In the genomic region with DNA sequence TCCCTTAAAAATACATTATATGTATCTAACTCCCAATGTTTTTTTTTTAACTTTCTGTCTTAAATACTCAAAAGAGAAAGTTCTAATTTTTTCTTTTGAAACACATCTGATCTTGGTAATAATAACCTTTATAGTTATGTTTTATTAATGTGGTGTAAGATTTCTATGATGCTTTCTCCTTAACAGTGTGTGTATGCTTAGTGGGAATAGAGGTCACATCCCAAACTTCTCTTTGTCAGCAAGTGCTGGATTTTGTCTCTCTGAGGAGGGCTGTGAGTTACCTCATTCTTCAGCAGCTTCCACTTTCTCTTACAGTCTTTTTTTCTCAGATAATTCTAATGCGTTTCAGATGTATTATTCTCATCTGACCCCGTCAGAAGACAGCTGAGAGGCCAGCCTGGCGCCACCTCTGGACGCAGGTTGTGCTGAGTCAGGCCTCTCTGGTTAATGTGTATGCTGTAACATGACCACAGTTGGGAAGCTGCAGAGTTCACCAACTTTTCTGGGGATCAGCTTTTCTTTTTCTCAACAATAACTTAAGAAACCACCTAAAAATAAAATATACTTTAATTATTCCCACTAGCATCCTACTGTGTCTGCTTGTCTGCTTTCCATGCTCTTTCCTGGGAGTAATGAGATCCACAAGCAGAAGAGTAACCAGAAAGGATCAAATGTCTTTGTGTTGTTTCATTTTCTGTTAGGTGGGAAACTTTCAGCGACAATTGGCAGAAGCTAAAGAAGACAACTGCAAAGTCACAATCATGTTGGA, we compare ENCODE assay signal across 9 cellular contexts.
A peak's percentile ranks its signal among the peaks of the same experiment; 100 is the strongest.
DNase-seq lines count a peak whose midpoint lies in the region; ATAC-seq, FAIRE-seq and TF ChIP-seq lines count a peak whose summit lies in the region.
"Had no signal": no experiment of that assay in that cellular context is flagged by ENCODE, and none has a peak within 500 bp of the region (broad histone marks: within the 10 kb centered on the region; RNA-seq: fewer than 3 reads in every experiment).

No MANE protein-coding gene starts in this region.

- H3K79me1 ChIP-seq in neuronal stem cell (ENCODE audit: low read depth, low read length) = no peaks in the 10 kb centered on the region

- no peaks in the 10 kb centered on the region for H3K27me3 ChIP-seq in neuronal stem cell (ENCODE audit: control insufficient read depth in 3 of 3, insufficient read depth in 3 of 3, low read depth in 1 of 3, low read length in 3 of 3)
- no peaks in the 10 kb centered on the region for H3K27me3 ChIP-seq in spleen (replicated peaks in 1 of 7)
- H3K27me3 ChIP-seq: breast epithelium had no signal

- H2AFZ ChIP-seq in neuronal stem cell (ENCODE audit: low read length) = peak overlapping the region; percentile 36

- TF ChIP-seq CTCF in GM13976 (IDR thresholded peaks at IDR 0.05; ENCODE audit: borderline replicate concordance, control extremely low read depth, extremely low read depth, insufficient read depth, missing control alignments) (peak; percentile 6), cardiac fibroblast (IDR thresholded peaks at IDR 0.05; ENCODE audit: low read depth, low read length) (peak; percentile 24), spleen (IDR thresholded peaks at IDR 0.05 in 8 of 11, conservative IDR thresholded peaks at IDR 0.05 in 3 of 11) (no peak)

- in situ Hi-C loops in GM13976 (cut with MboI; ENCODE audit: low sequenced_read_pairs, unreplicated experiment) = no loop called here

- CTCF ChIA-PET in activated CD4-positive, alpha-beta T cell treated with anti-CD3 and anti-CD28 coated beads, Interleukin-2, amount 10 ng/mL, durations not matched to agents 7 days and 5 days (lab: Charles Lee) = interaction anchor here (1.4 kb wide), 1 partner anchor 10 kb away, joined by 4 read pairs; no protein-coding TSS in a partner anchor

- no peak overlapping the region for H3K4me2 ChIP-seq in neuronal stem cell (ENCODE audit: insufficient read depth, low read length, poor library complexity, severe bottlenecking)

- H3K4me3 ChIP-seq in cardiac fibroblast (replicated peaks in 1 of 2; ENCODE audit: low read depth in 2 of 2, low read length in 2 of 2) (no peak overlapping the region), neuronal stem cell (ENCODE audit: low read length in 2 of 2) (no peak overlapping the region), spleen (no peak overlapping the region)
- H3K4me3 ChIP-seq: breast epithelium had no signal

- FAIRE-seq in GM12891 (lab: Jason Lieb, UNC) = no peak

- WGBS in neuronal stem cell (ENCODE audit: extremely low coverage in 2 of 2, insufficient read length in 2 of 2, insufficient replicate concordance in 1 of 2), 2 donors = no CpG with 5 or more reads among the region's 5 CpGs
- 46 to 65% (median 55%) methylated on average over 5 of the region's 5 CpGs for WGBS in spleen, 5 donors

- no peak overlapping the region for H2BK5ac ChIP-seq in neuronal stem cell (ENCODE audit: low read length)

- H3K4me3 Mint-ChIP-seq in activated CD4-positive, alpha-beta T cell treated with anti-CD3 and anti-CD28 coated beads, Interleukin-2, amount 10 ng/mL, durations not matched to agents 7 days and 5 days = no peak overlapping the region

- H3K9me3 Mint-ChIP-seq in activated CD4-positive, alpha-beta T cell treated with anti-CD3 and anti-CD28 coated beads, Interleukin-2, amount 10 ng/mL, durations not matched to agents 7 days and 5 days = no peaks in the 10 kb centered on the region

- no peak overlapping the region for H2BK12ac ChIP-seq in neuronal stem cell (ENCODE audit: low read length)

- H3K9ac ChIP-seq in neuronal stem cell (ENCODE audit: low read depth, low read length, poor library complexity) = no peak overlapping the region

- H3K27me3 Mint-ChIP-seq in activated CD4-positive, alpha-beta T cell treated with anti-CD3 and anti-CD28 coated beads, Interleukin-2, amount 10 ng/mL, durations not matched to agents 7 days and 5 days = no peaks in the 10 kb centered on the region

- H3K4ac ChIP-seq in neuronal stem cell (ENCODE audit: low read length) = no peak overlapping the region

- peaks cover 9% of the 10 kb centered on the region for H3K4me1 Mint-ChIP-seq in activated CD4-positive, alpha-beta T cell treated with anti-CD3 and anti-CD28 coated beads, Interleukin-2, amount 10 ng/mL, durations not matched to agents 7 days and 5 days

- intact Hi-C loops in spleen (cut with DNase I; ENCODE audit: low total_unique reads) = no loop called here

- H3K36me3 ChIP-seq in neuronal stem cell (replicated peaks in 1 of 2; ENCODE audit: control insufficient read depth in 2 of 2, insufficient read depth in 2 of 2, low read length in 2 of 2) = peaks cover 6 to 57% of the 10 kb centered on the region in 2 donors
- no peaks in the 10 kb centered on the region for H3K36me3 ChIP-seq in spleen
- H3K36me3 ChIP-seq: breast epithelium had no signal

- no peak overlapping the region for H2AK5ac ChIP-seq in neuronal stem cell (ENCODE audit: low read depth, low read length)

- H4K91ac ChIP-seq in neuronal stem cell (ENCODE audit: low read depth, low read length, poor library complexity) = no peak overlapping the region

- no peak overlapping the region for H2BK120ac ChIP-seq in neuronal stem cell (ENCODE audit: low read depth, low read length)

- no peak overlapping the region for H3K18ac ChIP-seq in neuronal stem cell (ENCODE audit: low read length)

- POLR2A ChIA-PET in activated CD4-positive, alpha-beta T cell treated with anti-CD3 and anti-CD28 coated beads, Interleukin-2, amount 10 ng/mL, durations not matched to agents 7 days and 5 days (lab: Charles Lee) = no interaction called here

- no peak for DNase-seq in GM13976 (ENCODE audit: low spot score)
- peak; percentile 60 to 75 for DNase-seq in cardiac fibroblast (ENCODE audit: low read depth in 2 of 2)
- DNase-seq in neuronal stem cell (ENCODE audit: low spot score) = peak; percentile 15
- DNase-seq in spleen = no peak
- DNase-seq in NCI-H1930 (lab: John Stamatoyannopoulos, UW) = no peak
- no peak for DNase-seq in GM12891 (ENCODE audit: insufficient read length, low spot score)
- DNase-seq in activated CD4-positive, alpha-beta T cell treated with anti-CD3 and anti-CD28 coated beads, Interleukin-2, amount 10 ng/mL, durations not matched to agents 7 days and 5 days = no peak

- H3K23ac ChIP-seq in neuronal stem cell (ENCODE audit: low read depth, low read length, poor library complexity) = no peak overlapping the region

- H4K8ac ChIP-seq in neuronal stem cell (ENCODE audit: low read depth, low read length) = no peak overlapping the region

- peaks cover 21% of the 10 kb centered on the region for H3K36me3 Mint-ChIP-seq in activated CD4-positive, alpha-beta T cell treated with anti-CD3 and anti-CD28 coated beads, Interleukin-2, amount 10 ng/mL, durations not matched to agents 7 days and 5 days (ENCODE audit: low read depth)

- H2BK15ac ChIP-seq in neuronal stem cell (ENCODE audit: low read length) = no peak overlapping the region

- no peak for TF ChIP-seq POLR2A in spleen (IDR thresholded peaks at IDR 0.05)
- TF ChIP-seq POLR2A in GM12891 (IDR thresholded peaks at IDR 0.05; ENCODE audit: low read depth, low read length) = no peak

- H3K27ac Mint-ChIP-seq in activated CD4-positive, alpha-beta T cell treated with anti-CD3 and anti-CD28 coated beads, Interleukin-2, amount 10 ng/mL, durations not matched to agents 7 days and 5 days = no peak overlapping the region

- H3K27ac ChIP-seq in neuronal stem cell (replicated peaks; ENCODE audit: low read length) = no peak overlapping the region
- no peak overlapping the region for H3K27ac ChIP-seq in spleen
- H3K27ac ChIP-seq: breast epithelium had no signal

- H3K9me3 ChIP-seq in neuronal stem cell (replicated peaks in 1 of 2; ENCODE audit: control insufficient read depth in 2 of 2, insufficient read depth in 1 of 2, low read depth in 1 of 2, low read length in 2 of 2) (no peaks in the 10 kb centered on the region), spleen (no peaks in the 10 kb centered on the region)
- H3K9me3 ChIP-seq: breast epithelium had no signal

- H3K4me1 ChIP-seq in neuronal stem cell (ENCODE audit: control insufficient read depth in 2 of 2, insufficient read depth in 1 of 2, low read depth in 1 of 2, low read length in 2 of 2) (peaks cover 0 to 6% of the 10 kb centered on the region in 2 donors), spleen (no peaks in the 10 kb centered on the region)
- H3K4me1 ChIP-seq: breast epithelium had no signal

- peak; percentile 71 for ATAC-seq in HG03432 (IDR thresholded peaks at IDR 0.05; ENCODE audit: unreplicated experiment)

- no peak overlapping the region for H3K14ac ChIP-seq in neuronal stem cell (ENCODE audit: low read length)

TF ChIP-seq in GM12891, 5 proteins besides CTCF, POLR2A, EP300 and RAD21:
- no peak for TF ChIP-seq TAF1 (IDR thresholded peaks at IDR 0.05; ENCODE audit: low read depth, low read length)
- no peak for TF ChIP-seq SPI1 (IDR thresholded peaks at IDR 0.05; ENCODE audit: low read depth, low read length)

Comparison
In these comparisons a context has a peak if more than half of its experiments do, and no peak if none do; other contexts are left out.
1. DNase-seq: peak in cardiac fibroblast (2 of 2) and neuronal stem cell (single experiment); none in GM13976 (single experiment), spleen (single experiment), NCI-H1930 (0 of 2), GM12891 (single experiment) and activated CD4-positive, alpha-beta T cell treated with anti-CD3 and anti-CD28 coated beads, Interleukin-2, amount 10 ng/mL, durations not matched to agents 7 days and 5 days (single experiment).
2. CTCF ChIP-seq: peak in GM13976 (single experiment) and cardiac fibroblast (single experiment); none in spleen (0 of 11).